19 cellular contexts compared by ENCODE assay signal in the genomic region with DNA sequence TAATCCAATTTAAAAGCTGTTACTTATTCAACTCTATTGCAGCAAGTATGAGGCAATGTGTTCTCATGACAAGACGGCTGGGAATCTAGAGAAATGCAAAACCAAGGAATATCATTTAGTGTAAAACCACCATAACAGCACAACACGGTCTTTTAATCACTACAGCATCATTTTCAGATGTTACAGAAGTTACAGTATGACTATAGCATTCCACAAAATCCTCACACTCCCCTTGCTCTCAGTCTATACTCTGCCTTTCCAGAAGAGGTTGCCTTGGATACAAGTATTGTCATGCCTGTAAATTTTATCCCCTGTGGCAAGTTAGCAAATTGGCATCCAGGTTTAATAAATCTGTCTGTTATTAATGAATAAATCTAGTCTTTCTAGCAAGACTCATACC. TPM values are rescaled to one million over a fixed set of nuclear protein-coding genes. Genes with fewer than 3 reads are reported as not detected.
DNase-seq lines count a peak whose midpoint lies in the region; ATAC-seq and TF ChIP-seq lines count a peak whose summit lies in the region.
"Had no signal": no experiment of that assay in that cellular context is flagged by ENCODE, and none has a peak within 500 bp of the region (broad histone marks: within the 10 kb centered on the region; RNA-seq: fewer than 3 reads in every experiment).

No MANE protein-coding gene starts in this region.

- H3K27ac Mint-ChIP-seq in progenitor cell of endocrine pancreas = no peak overlapping the region
- H3K27ac Mint-ChIP-seq: CD4-positive, alpha-beta T cell; GM23338 had no signal

- H3K27ac ChIP-seq in caudate nucleus (ENCODE audit: low read depth, low read length) = no peak overlapping the region

- H3K4me3 Mint-ChIP-seq in progenitor cell of endocrine pancreas (ENCODE audit: low read depth) = no peak overlapping the region
- H3K4me3 Mint-ChIP-seq: CD4-positive, alpha-beta T cell; GM23338 had no signal

- H3K36me3 ChIP-seq in adipocyte (ENCODE audit: control insufficient read depth, insufficient read depth, low read length, severe bottlenecking) = no peaks in the 10 kb centered on the region

- no peak overlapping the region for H3K9ac ChIP-seq in adipocyte (ENCODE audit: low read length)

- peaks cover 15% of the 10 kb centered on the region for H3K27me3 ChIP-seq in adipocyte (replicated peaks; ENCODE audit: control insufficient read depth, insufficient read depth, low read length)

- no peaks in the 10 kb centered on the region for H3K27me3 Mint-ChIP-seq in progenitor cell of endocrine pancreas
- H3K27me3 Mint-ChIP-seq: CD4-positive, alpha-beta T cell had no signal

- TF ChIP-seq CTCF in progenitor cell of endocrine pancreas (IDR thresholded peaks at IDR 0.05; ENCODE audit: unreplicated experiment) = no peak

- no peaks in the 10 kb centered on the region for H3K36me3 Mint-ChIP-seq in progenitor cell of endocrine pancreas (ENCODE audit: insufficient read depth)

- DNase-seq in AG08395 (ENCODE audit: low spot score) = peak; percentile 77
- DNase-seq in GM03348 (ENCODE audit: low spot score) = peak; percentile 62
- peak; percentile 40 for DNase-seq in adipocyte (ENCODE audit: low read depth)
- DNase-seq in fibroblast of peridontal ligament (ENCODE audit: extremely low read depth) = peak; percentile 83
- no peak for DNase-seq in caudate nucleus (lab: John Stamatoyannopoulos, UW)
- DNase-seq in progenitor cell of endocrine pancreas (ENCODE audit: low spot score, unreplicated experiment) = no peak
- DNase-seq: CD4-positive, alpha-beta T cell; KG1; NCI-H1048; NCI-H146; NCI-H2081; NCI-H226; NCI-H526 treated with DMSO at 0.1 percent for 48 hours; RPMI8226; SIG-M5 had no signal

- peaks cover 6% of the 10 kb centered on the region for H3K9me3 ChIP-seq in adipocyte (ENCODE audit: control insufficient read depth, low read length)

- ATAC-seq in HG02571 (IDR thresholded peaks at IDR 0.05; ENCODE audit: unreplicated experiment) = no peak
- no peak for ATAC-seq in HG03175 (IDR thresholded peaks at IDR 0.05; ENCODE audit: unreplicated experiment)
- ATAC-seq: GM23338 had no signal

- H3K4me1 ChIP-seq in adipocyte (ENCODE audit: control insufficient read depth, insufficient read depth, low read length) = peaks cover 10% of the 10 kb centered on the region

- H3K4me3 ChIP-seq in adipocyte (ENCODE audit: low read length) = no peak overlapping the region
- H3K4me3 ChIP-seq: GM23338 had no signal

- no peaks in the 10 kb centered on the region for H3K9me3 Mint-ChIP-seq in progenitor cell of endocrine pancreas (ENCODE audit: low read depth)
- H3K9me3 Mint-ChIP-seq: GM23338 had no signal

- H3K4me1 Mint-ChIP-seq in progenitor cell of endocrine pancreas (ENCODE audit: low read depth) = no peaks in the 10 kb centered on the region
- H3K4me1 Mint-ChIP-seq: GM23338 had no signal

RNA-seq across cellular contexts. Expression of a gene that starts 28.6 kb away (rescaled TPM):
- 0.22 TPM in 1 of 2 replicates, not detected in the other for total RNA-seq in progenitor cell of endocrine pancreas
- total RNA-seq: A172; CD4-positive, alpha-beta T cell; GM23338 had no signal

Comparison
In these comparisons a context has a peak if more than half of its experiments do, and no peak if none do; other contexts are left out.
1. DNase-seq: peak in AG08395 (single experiment), GM03348 (single experiment), adipocyte (single experiment) and fibroblast of peridontal ligament (single experiment); none in caudate nucleus (0 of 61) and progenitor cell of endocrine pancreas (single experiment).